Comparison of ENCODE assay signal across 32 cellular contexts in the genomic region with DNA sequence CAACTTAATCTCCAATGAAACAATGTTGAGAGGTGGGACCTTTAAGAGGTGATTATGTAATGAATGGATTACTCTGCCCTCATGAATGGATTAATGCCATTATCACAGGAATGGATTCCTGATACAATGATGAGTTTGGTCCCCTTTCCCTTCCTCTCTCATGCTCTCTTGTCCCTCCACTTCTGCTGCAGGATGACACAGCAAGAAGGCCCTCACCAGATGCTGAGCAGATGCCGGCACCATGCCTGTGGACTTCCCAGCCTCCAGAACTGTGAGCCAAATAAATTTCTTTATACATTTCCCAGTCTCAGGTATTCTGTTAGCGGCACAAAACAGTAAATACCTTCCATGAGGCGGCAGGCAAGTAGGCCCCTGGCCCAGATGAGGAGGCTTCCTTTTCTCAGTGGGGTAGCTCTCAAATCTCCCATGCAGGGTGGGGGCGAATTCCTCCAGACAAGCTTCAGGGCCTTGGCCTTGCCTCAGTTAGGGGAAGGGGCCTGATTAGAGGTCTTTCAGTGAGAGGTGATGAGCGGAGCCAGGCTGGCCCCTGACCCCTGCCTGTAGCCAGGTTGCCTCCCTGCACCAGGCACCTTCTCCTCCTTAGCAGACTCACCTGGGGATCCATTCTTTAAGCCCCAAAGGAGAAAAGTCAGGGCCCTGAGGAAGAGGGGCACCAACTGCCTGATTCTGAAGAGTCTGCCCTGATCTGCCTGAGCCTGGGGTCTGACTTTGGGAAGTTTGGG.
"Had no signal": no experiment of that assay in that cellular context is flagged by ENCODE, and none has a peak within 500 bp of the region (broad histone marks: within the 10 kb centered on the region; RNA-seq: fewer than 3 reads in every experiment).

No MANE protein-coding gene starts in this region.

- DNase-seq: activated B cell treated with CpG ODN at 0.5 μM for 24 hours; activated CD4-positive, alpha-beta T cell treated with anti-CD3 and anti-CD28 coated beads for 4 hours; activated CD4-positive, alpha-beta T cell treated with anti-CD3 and anti-CD28 coated beads, Interleukin-2, amount 50 U/mL, for 4 hours; activated CD4-positive, CD25-positive, alpha-beta regulatory T cell treated with anti-CD3 and anti-CD28 coated beads, Interleukin-2, amount 50 U/mL, for 72 hours; activated CD8-positive, alpha-beta T cell treated with anti-CD3 and anti-CD28 coated beads for 36 hours; activated gamma-delta T cell treated with Interleukin-2 at 50 U/mL for 16 hours; activated naive CD4-positive, alpha-beta T cell treated with anti-CD3 and anti-CD28 coated beads for 36 hours; activated naive CD8-positive, alpha-beta T cell treated with anti-CD3 and anti-CD28 coated beads, Interleukin-2, amount 50 U/mL, for 24 hours; activated T-cell treated with anti-CD3 and anti-CD28 coated beads for 4 hours; activated T-cell treated with anti-CD3 and anti-CD28 coated beads, Interleukin-2, amount 50 U/mL, for 4 hours; aorta; brain microvascular endothelial cell; NCI-H1092 treated with DMSO at 0.1 percent for 48 hours; NCI-H1417; NCI-H146; NCI-H187; NCI-H2029 treated with DMSO at 0.1 percent for 48 hours; NCI-H2107; NCI-H2171; NCI-H510A; NCI-H526; NCI-H748 treated with DMSO at 0.1 percent for 48 hours; NK-92 treated with Interleukin-12 subunit alpha and Interleukin-12 subunit beta, amount 100 ng/mL, for 24 hours; PC-9; SIG-M5; SW 1271; T-helper 1 cell; T-helper 2 cell; T-helper 9 cell had no signal

- H3K4me3 ChIP-seq: PC-9 had no signal

- H2AFZ ChIP-seq: PC-9 had no signal

- H3K36me3 ChIP-seq: brain microvascular endothelial cell had no signal

- H3K4me2 ChIP-seq: PC-9 had no signal

- ATAC-seq: activated CD8-positive, alpha-beta T cell treated with anti-CD3 and anti-CD28 coated beads for 36 hours; activated naive CD8-positive, alpha-beta T cell treated with anti-CD3 and anti-CD28 coated beads, Interleukin-2, amount 50 U/mL, for 24 hours; activated T-cell treated with anti-CD3 and anti-CD28 coated beads, Interleukin-2, amount 50 U/mL, for 4 hours; Right ventricle myocardium inferior had no signal

- H3K27ac ChIP-seq: brain microvascular endothelial cell, PC-9, RWPE1, VCaP had no signal

- H3K27me3 ChIP-seq: brain microvascular endothelial cell had no signal
